8 cellular contexts compared by ENCODE assay signal in genomic region chr6:30877419-30878262, GRCh38. TPM values are rescaled to one million over a fixed set of nuclear protein-coding genes. Genes with fewer than 3 reads are reported as not detected.
DNase-seq lines count a peak whose midpoint lies in the region; ATAC-seq, FAIRE-seq and TF ChIP-seq lines count a peak whose summit lies in the region.

No MANE protein-coding gene starts in this region.

- H2AFZ ChIP-seq in HepG2 (ENCODE audit: low read length) = peak overlapping the region; percentile 48

- in situ Hi-C loops in HepG2 (cut with HindIII; ENCODE audit: extremely low pct_ligation_motif_present, low pct_unique_long_range_greater_than_20kb) = loop anchor here (5.0 kb wide), 2 partner anchors 50 to 135 kb away; partner anchors contain the start of genes FLOT1 and IER3

- 5% methylated on average over 15 of the region's 15 CpGs for WGBS in HepG2 (ENCODE audit: low lambda C conversion rate)

- H3K9me3 ChIP-seq in BE2C (no peaks in the 10 kb centered on the region), HEK293 (ENCODE audit: control insufficient read depth, insufficient read depth, low read depth, low read length) (no peaks in the 10 kb centered on the region), HepG2 (ENCODE audit: low read length) (peaks cover 4% of the 10 kb centered on the region; the same call in 1 of the 2 replicates)

- FAIRE-seq in HepG2 (lab: Jason Lieb, UNC) = peak; percentile 92

- H3K36me3 ChIP-seq in BE2C (no peaks in the 10 kb centered on the region), HEK293 (ENCODE audit: control insufficient read depth in 2 of 2, insufficient read depth in 1 of 2, low read length in 2 of 2) (no peaks in the 10 kb centered on the region), HepG2 (replicated peaks in 1 of 2; ENCODE audit: control insufficient read depth in 1 of 2, insufficient read depth in 2 of 2, low read length in 2 of 2) (no peaks in the 10 kb centered on the region)

- H3K4me1 Mint-ChIP-seq in activated CD4-positive, alpha-beta T cell treated with anti-CD3 and anti-CD28 coated beads, Interleukin-2, amount 10 ng/mL, durations not matched to agents 7 days and 5 days = peaks cover 14% of the 10 kb centered on the region

- no peak for TF ChIP-seq POLR2A in HepG2 (IDR thresholded peaks at IDR 0.05; ENCODE audit: insufficient read depth in 1 of 2, low read depth in 2 of 2, low read length in 2 of 2)

- H3K4me3 ChIP-seq in BE2C (ENCODE audit: low read depth, low read length) = peak overlapping the region; percentile 60
- H3K4me3 ChIP-seq in HEK293 (ENCODE audit: low read depth, low read length) = peak overlapping the region; percentile 20
- peak overlapping the region; percentile 60 for H3K4me3 ChIP-seq in coronary artery
- peak overlapping the region; percentile 48 to 69 (median 49) for H3K4me3 ChIP-seq in HepG2 (replicated peaks in 1 of 3; ENCODE audit: insufficient read depth in 1 of 3, low read depth in 2 of 3, low read length in 3 of 3)

- no peaks in the 10 kb centered on the region for H3K36me3 Mint-ChIP-seq in activated CD4-positive, alpha-beta T cell treated with anti-CD3 and anti-CD28 coated beads, Interleukin-2, amount 10 ng/mL, durations not matched to agents 7 days and 5 days (ENCODE audit: low read depth)

- H4K20me1 ChIP-seq in HepG2 (ENCODE audit: insufficient read depth, low read length) = no peaks in the 10 kb centered on the region

- TF ChIP-seq EP300 in HepG2 (IDR thresholded peaks at IDR 0.05; ENCODE audit: low read depth in 2 of 2, low read length in 2 of 2) (peak in 1 of 2 experiments; percentile 28; a peak in 1 of 4 replicates), HepG2 (CRISPR knock-in tag; IDR thresholded peaks at IDR 0.05; ENCODE audit: borderline replicate concordance) (no peak)

- H3K9me3 Mint-ChIP-seq in activated CD4-positive, alpha-beta T cell treated with anti-CD3 and anti-CD28 coated beads, Interleukin-2, amount 10 ng/mL, durations not matched to agents 7 days and 5 days = peaks cover 6% of the 10 kb centered on the region

- peak; percentile 97 for TF ChIP-seq RAD21 in HepG2 (CRISPR knock-in tag; IDR thresholded peaks at IDR 0.05)

- H3K27me3 ChIP-seq in BE2C (no peaks in the 10 kb centered on the region), HepG2 (ENCODE audit: control insufficient read depth in 1 of 2, insufficient read depth in 2 of 2, low read length in 2 of 2) (peaks cover 6 to 34% of the 10 kb centered on the region in 2 experiments)

- BruUV-seq in HepG2 (replicated peaks; lab: Mats Ljungman, UMichigan) = no TSS peak

- intact Hi-C loops in HepG2 (cut with micrococcal nuclease; ENCODE audit: unreplicated experiment) = loop anchor here (1.0 to 5.0 kb wide), 6 partner anchors 31 to 198 kb away; partner anchors contain the start of genes FLOT1, GTF2H4 and TUBB

- peaks cover 8% of the 10 kb centered on the region for H3K27me3 Mint-ChIP-seq in activated CD4-positive, alpha-beta T cell treated with anti-CD3 and anti-CD28 coated beads, Interleukin-2, amount 10 ng/mL, durations not matched to agents 7 days and 5 days

- H3K9ac ChIP-seq in HepG2 (ENCODE audit: insufficient read depth, low read depth, low read length) = peak overlapping the region; percentile 35; the same call in 1 of the 2 replicates

- H3K4me1 ChIP-seq in BE2C (peaks cover 7% of the 10 kb centered on the region), HEK293 (ENCODE audit: control insufficient read depth, insufficient read depth, low read length) (no peaks in the 10 kb centered on the region; the same call in 1 of the 2 replicates), HepG2 (ENCODE audit: insufficient read depth, low read length) (peaks cover 48% of the 10 kb centered on the region)

- peak overlapping the region; percentile 74 for H3K27ac Mint-ChIP-seq in activated CD4-positive, alpha-beta T cell treated with anti-CD3 and anti-CD28 coated beads, Interleukin-2, amount 10 ng/mL, durations not matched to agents 7 days and 5 days

- no peaks in the 10 kb centered on the region for H3K79me2 ChIP-seq in HepG2 (ENCODE audit: insufficient read depth, low read length)

- peak overlapping the region; percentile 98 for H3K4me2 ChIP-seq in HepG2 (ENCODE audit: low read depth, low read length)

- ATAC-seq in HepG2 = peak; percentile 84
- no peak for ATAC-seq in HG03280 (IDR thresholded peaks at IDR 0.05; ENCODE audit: unreplicated experiment)

- POLR2A ChIA-PET in HEK293 (lab: Yijun Ruan, JAX) = no interaction called here
- POLR2A ChIA-PET in activated CD4-positive, alpha-beta T cell treated with anti-CD3 and anti-CD28 coated beads, Interleukin-2, amount 10 ng/mL, durations not matched to agents 7 days and 5 days (lab: Charles Lee) = no interaction called here
- POLR2A ChIA-PET in HepG2 (lab: Yijun Ruan, JAX) = interaction anchor here (1.2 to 1.3 kb wide), 2 partner anchors 96 to 133 kb away, joined by 3 to 6 read pairs; partner anchors contain the start of gene IER3

- peak overlapping the region; percentile 59 for H3K4me3 Mint-ChIP-seq in activated CD4-positive, alpha-beta T cell treated with anti-CD3 and anti-CD28 coated beads, Interleukin-2, amount 10 ng/mL, durations not matched to agents 7 days and 5 days

- H3K27ac ChIP-seq in HEK293 (ENCODE audit: extremely low read depth, low read depth, low read length) = no peak overlapping the region; the same call in 1 of the 2 replicates
- H3K27ac ChIP-seq in coronary artery = peak overlapping the region; percentile 78 to 84
- H3K27ac ChIP-seq in HepG2 (ENCODE audit: extremely low read length, insufficient read depth, low read length) = no peak overlapping the region

- DNase-seq in BE2C (peak; percentile 87), NCI-H510A treated with DMSO at 0.1 percent for 48 hours (lab: John Stamatoyannopoulos, UW) (peak; percentile 86), coronary artery (ENCODE audit: low spot score) (peak; percentile 92), HepG2 (ENCODE audit: low spot score) (peak; percentile 91)
- DNase-seq in activated CD4-positive, alpha-beta T cell treated with anti-CD3 and anti-CD28 coated beads, Interleukin-2, amount 10 ng/mL, durations not matched to agents 7 days and 5 days = peak; percentile 82
- DNase-seq in stimulated activated CD4-positive, alpha-beta T cell treated with anti-CD3 and anti-CD28 coated beads, Interleukin-2, amount 100 ng/mL, for 4 hours (ENCODE audit: low read depth) = peak; percentile 68

- CTCF ChIA-PET in HEK293 (lab: Yijun Ruan, JAX) (interaction anchor here (0.5 to 14.8 kb wide), 46 partner anchors 8 to 425 kb away, joined by 3 to 332 read pairs (median 4); partner anchors contain the start of genes GTF2H4 and VARS2), HepG2 (lab: Yijun Ruan, JAX; ENCODE audit: low intra/inter-chr PET ratio, low total read pairs) (interaction anchor here (1.2 to 3.9 kb wide), 5 partner anchors 46 to 199 kb away, joined by 3 to 76 read pairs (median 6); no protein-coding TSS in a partner anchor)
- CTCF ChIA-PET in activated CD4-positive, alpha-beta T cell treated with anti-CD3 and anti-CD28 coated beads, Interleukin-2, amount 10 ng/mL, durations not matched to agents 7 days and 5 days (lab: Charles Lee) = interaction anchor here (0.6 to 2.0 kb wide), 15 partner anchors 9 to 205 kb away, joined by 3 to 7 read pairs (median 4); partner anchors contain the start of gene DHX16

- TF ChIP-seq CTCF in BE2C (IDR thresholded peaks at IDR 0.05; ENCODE audit: low read depth, low read length) (peak; percentile 94), HEK293 (tag by site-specific recombination; IDR thresholded peaks at IDR 0.05) (peak; percentile 89), coronary artery (IDR thresholded peaks at IDR 0.05) (peak; percentile 74), HepG2 (CRISPR knock-in tag; IDR thresholded peaks at IDR 0.05) (peak; percentile 99)

RNA-seq across cellular contexts. Expression of gene DDR1, which starts 6.7 kb away (rescaled TPM):
- polyA plus RNA-seq in BE2C (2012; ENCODE audit: insufficient read depth, insufficient read length, low read depth) = 21.4 TPM
- total RNA-seq in activated CD4-positive, alpha-beta T cell treated with anti-CD3 and anti-CD28 coated beads, Interleukin-2, amount 10 ng/mL, durations not matched to agents 7 days and 5 days = 1 to 10 TPM; 4.5 to 5.6 TPM
- total RNA-seq in HepG2 (2016; rRNA removed; fragmentation: Illumina TruSeq; extraction: Trizol) = 7.0 and 16.7 TPM in 2 replicates
- total RNA-seq in HepG2 (2016; cell fraction: cytosol; rRNA removed; fragmentation: Illumina TruSeq; extraction: Trizol; ENCODE audit: low read depth) = 5.8 and 8.2 TPM in 2 replicates
- 6.0 and 18.2 TPM in 2 replicates for total RNA-seq in HepG2 (2016; cell fraction: insoluble cytoplasmic fraction; rRNA removed; fragmentation: Illumina TruSeq; extraction: Trizol)
- total RNA-seq in HepG2 (2016; cell fraction: membrane; rRNA removed; fragmentation: Illumina TruSeq; extraction: Trizol) = 8.1 and 9.1 TPM in 2 replicates
- 18.1 and 22.9 TPM in 2 replicates for total RNA-seq in HepG2 (2016; cell fraction: nucleus; rRNA removed; fragmentation: Illumina TruSeq; extraction: Trizol)
- polyA plus RNA-seq in HepG2 (2011; rRNA removed) = 20.2 and 25.0 TPM in 2 replicates
- polyA plus RNA-seq in HepG2 (2011; cell fraction: cytosol; rRNA removed) = 18.2 and 20.9 TPM in 2 replicates
- polyA plus RNA-seq in HepG2 (2011; cell fraction: nucleus; rRNA removed) = 49.4 and 65.3 TPM in 2 replicates
- polyA plus RNA-seq in HepG2 (2012) = 21.2 TPM in 2 replicates
- polyA plus RNA-seq in HepG2 (2016; cell fraction: cytosol; fragmentation: Illumina TruSeq; extraction: Trizol; ENCODE audit: low read depth) = 1.3 and 1.5 TPM in 2 replicates
- polyA plus RNA-seq in HepG2 (2016; cell fraction: insoluble cytoplasmic fraction; fragmentation: Illumina TruSeq; extraction: Trizol; ENCODE audit: low read depth) = 6.6 and 7.2 TPM in 2 replicates
- polyA plus RNA-seq in HepG2 (2016; cell fraction: membrane; fragmentation: Illumina TruSeq; extraction: Trizol; ENCODE audit: low read depth) = 3.5 and 3.7 TPM in 2 replicates
- polyA plus RNA-seq in HepG2 (2016; cell fraction: nucleus; fragmentation: Illumina TruSeq; extraction: Trizol; ENCODE audit: insufficient read depth, low read depth) = 37.9 and 40.3 TPM in 2 replicates
- 53.5 and 64.7 TPM in 2 replicates for polyA minus RNA-seq in HepG2 (2011; rRNA and poly(A)+ RNA removed; ENCODE audit: low replicate concordance)
- 28.8 and 29.1 TPM in 2 replicates for polyA minus RNA-seq in HepG2 (2011; cell fraction: cytosol; rRNA and poly(A)+ RNA removed)
- polyA minus RNA-seq in HepG2 (2011; cell fraction: nucleus; rRNA and poly(A)+ RNA removed) = 25.2 and 31.7 TPM in 2 replicates

RNA-seq across cellular contexts. Expression of gene GTF2H4, which starts 30.4 kb away (rescaled TPM):
- 39.4 TPM for polyA plus RNA-seq in BE2C (2012; ENCODE audit: insufficient read depth, insufficient read length, low read depth)
- 10 to 100 TPM; 28.5 to 34.1 TPM for total RNA-seq in activated CD4-positive, alpha-beta T cell treated with anti-CD3 and anti-CD28 coated beads, Interleukin-2, amount 10 ng/mL, durations not matched to agents 7 days and 5 days
- 15.9 and 18.0 TPM in 2 replicates for total RNA-seq in HepG2 (2016; rRNA removed; fragmentation: Illumina TruSeq; extraction: Trizol)
- total RNA-seq in HepG2 (2016; cell fraction: cytosol; rRNA removed; fragmentation: Illumina TruSeq; extraction: Trizol; ENCODE audit: low read depth) = 1.5 and 3.1 TPM in 2 replicates
- 14.1 and 17.5 TPM in 2 replicates for total RNA-seq in HepG2 (2016; cell fraction: insoluble cytoplasmic fraction; rRNA removed; fragmentation: Illumina TruSeq; extraction: Trizol)
- 4.5 and 5.7 TPM in 2 replicates for total RNA-seq in HepG2 (2016; cell fraction: membrane; rRNA removed; fragmentation: Illumina TruSeq; extraction: Trizol)
- 27.0 and 30.2 TPM in 2 replicates for total RNA-seq in HepG2 (2016; cell fraction: nucleus; rRNA removed; fragmentation: Illumina TruSeq; extraction: Trizol)
- 49.3 and 58.3 TPM in 2 replicates for polyA plus RNA-seq in HepG2 (2011; rRNA removed)
- polyA plus RNA-seq in HepG2 (2011; cell fraction: cytosol; rRNA removed) = 19.9 and 20.1 TPM in 2 replicates
- polyA plus RNA-seq in HepG2 (2011; cell fraction: nucleus; rRNA removed) = 258 and 287 TPM in 2 replicates
- 29.0 and 51.4 TPM in 2 replicates for polyA plus RNA-seq in HepG2 (2012)
- 2.6 and 3.1 TPM in 2 replicates for polyA plus RNA-seq in HepG2 (2016; cell fraction: cytosol; fragmentation: Illumina TruSeq; extraction: Trizol; ENCODE audit: low read depth)
- 25.8 and 31.0 TPM in 2 replicates for polyA plus RNA-seq in HepG2 (2016; cell fraction: insoluble cytoplasmic fraction; fragmentation: Illumina TruSeq; extraction: Trizol; ENCODE audit: low read depth)
- polyA plus RNA-seq in HepG2 (2016; cell fraction: membrane; fragmentation: Illumina TruSeq; extraction: Trizol; ENCODE audit: low read depth) = 4.9 and 6.0 TPM in 2 replicates
- 114 and 125 TPM in 2 replicates for polyA plus RNA-seq in HepG2 (2016; cell fraction: nucleus; fragmentation: Illumina TruSeq; extraction: Trizol; ENCODE audit: insufficient read depth, low read depth)
- polyA minus RNA-seq in HepG2 (2011; rRNA and poly(A)+ RNA removed; ENCODE audit: low replicate concordance) = 25.0 and 30.0 TPM in 2 replicates
- 4.9 and 8.5 TPM in 2 replicates for polyA minus RNA-seq in HepG2 (2011; cell fraction: cytosol; rRNA and poly(A)+ RNA removed)
- 61.3 and 64.4 TPM in 2 replicates for polyA minus RNA-seq in HepG2 (2011; cell fraction: nucleus; rRNA and poly(A)+ RNA removed)

RNA-seq across cellular contexts. Expression of gene VARS2, which starts 36.4 kb away (rescaled TPM):
- 54.7 TPM for polyA plus RNA-seq in BE2C (2012; ENCODE audit: insufficient read depth, insufficient read length, low read depth)
- 10 to 100 TPM; 34.3 to 40.2 TPM for total RNA-seq in activated CD4-positive, alpha-beta T cell treated with anti-CD3 and anti-CD28 coated beads, Interleukin-2, amount 10 ng/mL, durations not matched to agents 7 days and 5 days
- total RNA-seq in HepG2 (2016; rRNA removed; fragmentation: Illumina TruSeq; extraction: Trizol) = 45.9 and 71.8 TPM in 2 replicates
- total RNA-seq in HepG2 (2016; cell fraction: cytosol; rRNA removed; fragmentation: Illumina TruSeq; extraction: Trizol; ENCODE audit: low read depth) = 12.3 and 14.4 TPM in 2 replicates
- total RNA-seq in HepG2 (2016; cell fraction: insoluble cytoplasmic fraction; rRNA removed; fragmentation: Illumina TruSeq; extraction: Trizol) = 38.9 and 75.5 TPM in 2 replicates
- 27.5 and 28.2 TPM in 2 replicates for total RNA-seq in HepG2 (2016; cell fraction: membrane; rRNA removed; fragmentation: Illumina TruSeq; extraction: Trizol)
- total RNA-seq in HepG2 (2016; cell fraction: nucleus; rRNA removed; fragmentation: Illumina TruSeq; extraction: Trizol) = 63.3 and 78.0 TPM in 2 replicates
- polyA plus RNA-seq in HepG2 (2011; rRNA removed) = 61.8 and 68.8 TPM in 2 replicates
- polyA plus RNA-seq in HepG2 (2011; cell fraction: cytosol; rRNA removed) = 21.9 and 29.1 TPM in 2 replicates
- polyA plus RNA-seq in HepG2 (2011; cell fraction: nucleus; rRNA removed) = 392 and 449 TPM in 2 replicates
- polyA plus RNA-seq in HepG2 (2012) = 45.5 and 49.9 TPM in 2 replicates
- 9.2 and 9.4 TPM in 2 replicates for polyA plus RNA-seq in HepG2 (2016; cell fraction: cytosol; fragmentation: Illumina TruSeq; extraction: Trizol; ENCODE audit: low read depth)
- polyA plus RNA-seq in HepG2 (2016; cell fraction: insoluble cytoplasmic fraction; fragmentation: Illumina TruSeq; extraction: Trizol; ENCODE audit: low read depth) = 31.3 and 38.2 TPM in 2 replicates
- 17.7 and 19.1 TPM in 2 replicates for polyA plus RNA-seq in HepG2 (2016; cell fraction: membrane; fragmentation: Illumina TruSeq; extraction: Trizol; ENCODE audit: low read depth)
- polyA plus RNA-seq in HepG2 (2016; cell fraction: nucleus; fragmentation: Illumina TruSeq; extraction: Trizol; ENCODE audit: insufficient read depth, low read depth) = 189 and 203 TPM in 2 replicates
- 37.3 and 128 TPM in 2 replicates for polyA minus RNA-seq in HepG2 (2011; rRNA and poly(A)+ RNA removed; ENCODE audit: low replicate concordance)
- polyA minus RNA-seq in HepG2 (2011; cell fraction: cytosol; rRNA and poly(A)+ RNA removed) = 32.2 and 37.4 TPM in 2 replicates
- 56.0 and 56.3 TPM in 2 replicates for polyA minus RNA-seq in HepG2 (2011; cell fraction: nucleus; rRNA and poly(A)+ RNA removed)

RNA-seq across cellular contexts. Expression of gene SFTA2, which starts 54.3 kb away (rescaled TPM):
- not detected for polyA plus RNA-seq in BE2C (2012; ENCODE audit: insufficient read depth, insufficient read length, low read depth)
- not detected for total RNA-seq in activated CD4-positive, alpha-beta T cell treated with anti-CD3 and anti-CD28 coated beads, Interleukin-2, amount 10 ng/mL, durations not matched to agents 7 days and 5 days
- total RNA-seq in HepG2 (2016; rRNA removed; fragmentation: Illumina TruSeq; extraction: Trizol) = not detected in 2 replicates
- not detected in 2 replicates for total RNA-seq in HepG2 (2016; cell fraction: cytosol; rRNA removed; fragmentation: Illumina TruSeq; extraction: Trizol; ENCODE audit: low read depth)
- total RNA-seq in HepG2 (2016; cell fraction: insoluble cytoplasmic fraction; rRNA removed; fragmentation: Illumina TruSeq; extraction: Trizol) = not detected in 2 replicates
- total RNA-seq in HepG2 (2016; cell fraction: membrane; rRNA removed; fragmentation: Illumina TruSeq; extraction: Trizol) = not detected in 2 replicates
- not detected in 2 replicates for total RNA-seq in HepG2 (2016; cell fraction: nucleus; rRNA removed; fragmentation: Illumina TruSeq; extraction: Trizol)
- polyA plus RNA-seq in HepG2 (2011; rRNA removed) = not detected in 2 replicates
- polyA plus RNA-seq in HepG2 (2011; cell fraction: cytosol; rRNA removed) = not detected in 2 replicates
- polyA plus RNA-seq in HepG2 (2011; cell fraction: nucleus; rRNA removed) = not detected in 2 replicates
- polyA plus RNA-seq in HepG2 (2012) = not detected in 2 replicates
- not detected in 2 replicates for polyA plus RNA-seq in HepG2 (2016; cell fraction: cytosol; fragmentation: Illumina TruSeq; extraction: Trizol; ENCODE audit: low read depth)
- not detected in 2 replicates for polyA plus RNA-seq in HepG2 (2016; cell fraction: insoluble cytoplasmic fraction; fragmentation: Illumina TruSeq; extraction: Trizol; ENCODE audit: low read depth)
- not detected in 2 replicates for polyA plus RNA-seq in HepG2 (2016; cell fraction: membrane; fragmentation: Illumina TruSeq; extraction: Trizol; ENCODE audit: low read depth)
- not detected in 2 replicates for polyA plus RNA-seq in HepG2 (2016; cell fraction: nucleus; fragmentation: Illumina TruSeq; extraction: Trizol; ENCODE audit: insufficient read depth, low read depth)
- not detected in 2 replicates for polyA minus RNA-seq in HepG2 (2011; rRNA and poly(A)+ RNA removed; ENCODE audit: low replicate concordance)
- polyA minus RNA-seq in HepG2 (2011; cell fraction: cytosol; rRNA and poly(A)+ RNA removed) = not detected in 2 replicates
- not detected in 2 replicates for polyA minus RNA-seq in HepG2 (2011; cell fraction: nucleus; rRNA and poly(A)+ RNA removed)

Comparison
In these comparisons a context has a peak if more than half of its experiments do, and no peak if none do; other contexts are left out.
1. H3K27ac ChIP-seq: peak in coronary artery (2 of 2); none in HEK293 (single experiment) and HepG2 (single experiment).
2. Peak in every context shown above with its lines, with median percentiles within 50 percentile points of each other: DNase-seq, H3K4me3 ChIP-seq and CTCF ChIP-seq.